In genomic region chr19:47613165-47614146, GRCh38 we compare ENCODE assay signal across 10 cellular contexts. TPM values are rescaled to one million over a fixed set of nuclear protein-coding genes. Genes with fewer than 3 reads are reported as not detected.
DNase-seq lines count a peak whose midpoint lies in the region; ATAC-seq and TF ChIP-seq lines count a peak whose summit lies in the region.
"Had no signal": no experiment of that assay in that cellular context is flagged by ENCODE, and none has a peak within 500 bp of the region (broad histone marks: within the 10 kb centered on the region; RNA-seq: fewer than 3 reads in every experiment).

No MANE protein-coding gene starts in this region.

- H3K36me3 Mint-ChIP-seq in MCF 10A (ENCODE audit: insufficient read depth, unreplicated experiment), result peaks cover 22% of the 10 kb centered on the region

- CTCF ChIA-PET in MCF 10A (lab: Yijun Ruan, JAX), result interaction anchor here (0.6 to 1.8 kb wide), 2 partner anchors 18 to 98 kb away, joined by 3 to 4 read pairs; no protein-coding TSS in a partner anchor
- CTCF ChIA-PET in mammary epithelial cell (lab: Charles Lee; ENCODE audit: low non-redundant PET), result no interaction called here

- H3K79me2 ChIP-seq in mammary epithelial cell (ENCODE audit: insufficient read depth, low read length), result peaks cover 88% of the 10 kb centered on the region

- no peaks in the 10 kb centered on the region for H3K27me3 ChIP-seq in mammary epithelial cell (ENCODE audit: insufficient read depth, low read length)
- no peaks in the 10 kb centered on the region for H3K27me3 ChIP-seq in breast epithelium
- H3K27me3 ChIP-seq in transverse colon, result no peaks in the 10 kb centered on the region

- H3K4me3 Mint-ChIP-seq in MCF 10A (ENCODE audit: unreplicated experiment), result no peak overlapping the region

- dilution Hi-C loops in mammary epithelial cell (cut with HindIII; ENCODE audit: low sequenced_read_pairs), result loop anchor here (5.0 to 10.0 kb wide), 6 partner anchors 49 to 339 kb away; partner anchors contain the start of gene INAFM1

- H3K4me2 ChIP-seq in mammary epithelial cell (ENCODE audit: insufficient read depth, low read depth, low read length), result no peak overlapping the region

- H3K9me3 ChIP-seq in mammary epithelial cell (replicated peaks; ENCODE audit: insufficient read depth, low read length) (no peaks in the 10 kb centered on the region), breast epithelium (no peaks in the 10 kb centered on the region), transverse colon (no peaks in the 10 kb centered on the region)

- POLR2A ChIA-PET in MCF 10A (lab: Yijun Ruan, JAX), result interaction anchor here (5.0 kb wide), 1 partner anchor 13 kb away, joined by 75 read pairs; no protein-coding TSS in a partner anchor

- TF ChIP-seq POLR2A in breast epithelium (IDR thresholded peaks at IDR 0.05), result no peak
- TF ChIP-seq POLR2A in transverse colon (IDR thresholded peaks at IDR 0.05), result no peak

- H3K9ac ChIP-seq in mammary epithelial cell (ENCODE audit: insufficient read depth, low read length), result no peak overlapping the region

- in situ Hi-C loops in mammary epithelial cell (cut with MboI; ENCODE audit: low sequenced_read_pairs in 2 of 2) (no loop called here), transverse colon (cut with MboI; ENCODE audit: low pct_ligation_motif_present in 1 of 4, low pct_unique_long_range_greater_than_20kb in 1 of 4, low sequenced_read_pairs in 3 of 4) (no loop called here)

- peaks cover 22% of the 10 kb centered on the region for H3K4me1 Mint-ChIP-seq in MCF 10A (ENCODE audit: insufficient read depth, unreplicated experiment)

- TF ChIP-seq EP300 in transverse colon (IDR thresholded peaks at IDR 0.05; ENCODE audit: low read depth), result no peak

- no peaks in the 10 kb centered on the region for H3K9me3 Mint-ChIP-seq in MCF 10A (ENCODE audit: unreplicated experiment)

- H3K27ac ChIP-seq in mammary epithelial cell (ENCODE audit: insufficient read depth, low read depth, low read length) (no peak overlapping the region), breast epithelium (peak overlapping the region; percentile 65 to 82), transverse colon (peak overlapping the region; percentile 48 to 72 (median 58))

- no peak for DNase-seq in MCF 10A (ENCODE audit: unreplicated experiment)
- DNase-seq in mammary epithelial cell, result no peak
- DNase-seq in breast epithelium (ENCODE audit: low spot score in 2 of 2), result peak in 1 of 2 donors; percentile 30
- peak; percentile 65 for DNase-seq in kidney tubule cell (ENCODE audit: low spot score)
- no peak for DNase-seq in transverse colon
- no peak for DNase-seq in GOT3 (lab: John Stamatoyannopoulos, UW)
- DNase-seq: Calu3, NCI-H1048 had no signal

- no peaks in the 10 kb centered on the region for H3K27me3 Mint-ChIP-seq in MCF 10A (ENCODE audit: insufficient read depth, unreplicated experiment)

- ATAC-seq in GM19463 (IDR thresholded peaks at IDR 0.05; ENCODE audit: unreplicated experiment) (no peak), GM19395 (IDR thresholded peaks at IDR 0.05; ENCODE audit: unreplicated experiment) (no peak)

- no peak for TF ChIP-seq CTCF in MCF 10A (IDR thresholded peaks at IDR 0.05; ENCODE audit: unreplicated experiment)
- TF ChIP-seq CTCF in mammary epithelial cell (conservative IDR thresholded peaks at IDR 0.05 in 1 of 2, IDR thresholded peaks at IDR 0.05 in 1 of 2; ENCODE audit: extremely low read depth in 1 of 2, insufficient read depth in 1 of 2, low read depth in 1 of 2, low read length in 2 of 2), result no peak
- no peak for TF ChIP-seq CTCF in breast epithelium (IDR thresholded peaks at IDR 0.05)
- TF ChIP-seq CTCF in transverse colon (IDR thresholded peaks at IDR 0.05), result no peak

- H4K20me1 ChIP-seq in mammary epithelial cell (ENCODE audit: insufficient read depth, low read length), result no peaks in the 10 kb centered on the region

- peak overlapping the region; percentile 66 for H3K27ac Mint-ChIP-seq in MCF 10A (ENCODE audit: low read depth, unreplicated experiment)

- no peak overlapping the region for H2AFZ ChIP-seq in mammary epithelial cell (ENCODE audit: low read depth, low read length)

- WGBS in mammary epithelial cell (ENCODE audit: low coverage, missing lambda C conversion rate), result 92% methylated on average over 9 of the region's 16 CpGs
- 57 to 72% methylated on average over 2 to 16 of the region's 16 CpGs for WGBS in transverse colon (ENCODE audit: low coverage in 1 of 2), 2 donors

- H3K4me1 ChIP-seq in mammary epithelial cell (ENCODE audit: insufficient read depth, low read length) (peaks cover 12% of the 10 kb centered on the region), breast epithelium (peaks cover 0 to 16% of the 10 kb centered on the region in 2 donors), transverse colon (peaks cover 19 to 42% (median 24%) of the 10 kb centered on the region in 4 donors)

- H3K36me3 ChIP-seq in mammary epithelial cell (ENCODE audit: insufficient read depth, low read length) (no peaks in the 10 kb centered on the region), breast epithelium (no peaks in the 10 kb centered on the region), transverse colon (no peaks in the 10 kb centered on the region)

- no TSS peak for BruUV-seq in MCF 10A (replicated peaks; lab: Mats Ljungman, UMichigan)
- no TSS peak for BruUV-seq in mammary epithelial cell (replicated peaks; lab: Mats Ljungman, UMichigan)

- intact Hi-C loops in MCF 10A (cut with micrococcal nuclease) (no loop called here), mammary epithelial cell (cut with micrococcal nuclease) (no loop called here), breast epithelium (cut with DNase I; ENCODE audit: low total_unique reads) (loop anchor here (5.0 kb wide), 1 partner anchor 89 kb away; no protein-coding TSS in a partner anchor), transverse colon (cut with DNase I; ENCODE audit: low total_unique reads) (no loop called here)

- no peak overlapping the region for H3K4me3 ChIP-seq in mammary epithelial cell (replicated peaks in 1 of 3; ENCODE audit: insufficient read depth in 1 of 3, low read depth in 2 of 3, low read length in 3 of 3)
- H3K4me3 ChIP-seq in breast epithelium, result peak overlapping the region in 1 of 3 donors; percentile 6
- H3K4me3 ChIP-seq in transverse colon, result no peak overlapping the region

RNA-seq across cellular contexts. Expression of gene BICRA, which starts 4.5 kb away (rescaled TPM):
- 13.1 and 16.8 TPM in 2 replicates for total RNA-seq in MCF 10A (2022)
- 10 to 100 TPM; 10.2 to 11.7 TPM for total RNA-seq in mammary epithelial cell
- polyA plus RNA-seq in mammary epithelial cell, result 0.63 TPM
- 13.6 TPM for polyA minus RNA-seq in mammary epithelial cell
- 1 to 10 TPM; 4.2 to 8.3 (median 7.5) TPM for total RNA-seq in breast epithelium
- 10 to 100 TPM; 11.6 to 30.3 (median 13.2) TPM for total RNA-seq in transverse colon

RNA-seq across cellular contexts. Expression of gene ZNF541, which starts 40.5 kb away (rescaled TPM):
- not detected in 2 replicates for total RNA-seq in MCF 10A (2022)
- total RNA-seq in mammary epithelial cell, result not detected
- not detected for polyA plus RNA-seq in mammary epithelial cell
- polyA minus RNA-seq in mammary epithelial cell, result not detected
- 1 to 10 TPM in 1 of 3 donors, under 1 TPM in 1, not detected in 1; 0.15 to 1.4 TPM for total RNA-seq in breast epithelium
- total RNA-seq in transverse colon, result under 1 TPM in 1 of 4 donors, not detected in 3; 0.16 TPM
- total RNA-seq: Calu3 had no signal
